In the genomic region with DNA sequence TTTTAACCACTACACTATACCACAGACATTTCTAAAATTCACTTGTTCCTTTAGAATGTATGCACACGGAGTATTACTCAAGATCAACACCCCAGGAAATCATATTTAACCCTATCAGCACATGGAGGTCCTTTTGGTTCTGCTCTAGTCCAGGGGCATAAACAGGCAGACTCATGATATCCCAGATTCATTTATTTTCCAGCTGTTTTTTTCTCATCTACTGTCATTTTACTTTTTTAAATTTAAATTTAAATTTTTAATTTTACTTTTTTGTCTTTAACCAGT, we compare ENCODE assay signal across 7 cellular contexts. TPM values are rescaled to one million over a fixed set of nuclear protein-coding genes. Genes with fewer than 3 reads are reported as not detected.
DNase-seq lines count a peak whose midpoint lies in the region; ATAC-seq and TF ChIP-seq lines count a peak whose summit lies in the region.
"Not testable (repeated sequence)": the region's sequence is repeated elsewhere in the genome, so short reads cannot be mapped to it uniquely, and the experiment has no call there.

No MANE protein-coding gene starts in this region.

- H3K9me3 Mint-ChIP-seq in CD4-positive, CD25-positive, alpha-beta regulatory T cell; central memory CD8-positive, alpha-beta T cell; immature natural killer cell: not testable (repeated sequence)

- H3K27ac ChIP-seq in CD4-positive, CD25-positive, alpha-beta regulatory T cell (ENCODE audit: insufficient read depth, low read length, poor library complexity, severe bottlenecking): peak overlapping the region; percentile 66
- not testable (repeated sequence) for H3K27ac ChIP-seq in KMS-11; osteoblast (ENCODE audit: low read depth, low read length)
- H3K27ac ChIP-seq in OCI-LY7 (ENCODE audit: low read depth, low read length, poor library complexity, severe bottlenecking): peak overlapping the region; percentile 45

- POLR2A ChIA-PET in OCI-LY7 (lab: Charles Lee): interaction anchor here (0.5 to 1.3 kb wide), 3 partner anchors 35 to 47 kb away, joined by 4 to 9 read pairs (median 5); no protein-coding TSS in a partner anchor

- peak overlapping the region; percentile 69 for H3K4me3 ChIP-seq in CD4-positive, CD25-positive, alpha-beta regulatory T cell (ENCODE audit: low read depth, low read length)
- H3K4me3 ChIP-seq in KMS-11 (IDR thresholded peaks at IDR 0.05; ENCODE audit: insufficient read depth, low read depth, low read length); osteoblast (ENCODE audit: insufficient read depth, low read length): not testable (repeated sequence)
- peak overlapping the region; percentile 51 for H3K4me3 ChIP-seq in OCI-LY7 (ENCODE audit: low read depth, low read length, poor library complexity, severe bottlenecking)

- H3K4me1 Mint-ChIP-seq in CD4-positive, CD25-positive, alpha-beta regulatory T cell: peaks cover 46 to 83% (median 57%) of the 10 kb centered on the region in 4 donors
- H3K4me1 Mint-ChIP-seq in T-helper 17 cell (peaks cover 45% of the 10 kb centered on the region), immature natural killer cell (peaks cover 73 to 81% of the 10 kb centered on the region in 2 donors)
- H3K4me1 Mint-ChIP-seq in central memory CD8-positive, alpha-beta T cell: peaks cover 66% of the 10 kb centered on the region

- not testable (repeated sequence) for H3K9ac ChIP-seq in KMS-11

- intact Hi-C loops in OCI-LY7 (cut with micrococcal nuclease; ENCODE audit: unreplicated experiment): loop anchor here (1.0 kb wide), 1 partner anchor 17 kb away; the partner anchor contains the start of gene SYNE2

- not testable (repeated sequence) for H3K36me3 ChIP-seq in CD4-positive, CD25-positive, alpha-beta regulatory T cell (ENCODE audit: control insufficient read depth, insufficient read depth, low read length); KMS-11 (ENCODE audit: insufficient read depth); osteoblast (ENCODE audit: insufficient read depth, low read length)
- H3K36me3 ChIP-seq in OCI-LY7 (ENCODE audit: insufficient read depth, low read length): peaks cover 24% of the 10 kb centered on the region; the same call in 1 of the 2 replicates

- CTCF ChIA-PET in OCI-LY7 (lab: Charles Lee; ENCODE audit: unreplicated experiment): not testable (repeated sequence)

- H3K9me2 ChIP-seq in OCI-LY7 (ENCODE audit: insufficient read depth, low read length): not testable (repeated sequence)

- TF ChIP-seq CTCF in KMS-11 (conservative IDR thresholded peaks at IDR 0.05; ENCODE audit: low read depth, low read length); OCI-LY7 (conservative IDR thresholded peaks at IDR 0.05; ENCODE audit: low read length); osteoblast (IDR thresholded peaks at IDR 0.05; ENCODE audit: extremely low read depth, low read depth, low read length): not testable (repeated sequence)

- H3K27me3 ChIP-seq in CD4-positive, CD25-positive, alpha-beta regulatory T cell (ENCODE audit: control insufficient read depth, insufficient read depth, low read length); KMS-11 (ENCODE audit: insufficient read depth, low read depth); osteoblast (ENCODE audit: insufficient read depth, low read length): not testable (repeated sequence)

- H3K79me2 ChIP-seq in KMS-11 (ENCODE audit: insufficient read depth, low read depth); osteoblast (ENCODE audit: insufficient read depth, low read length): not testable (repeated sequence)
- H3K79me2 ChIP-seq in OCI-LY7 (ENCODE audit: insufficient read depth, low read depth, low read length): peaks cover 88% of the 10 kb centered on the region

- H3K4me2 ChIP-seq in KMS-11: peak overlapping the region; percentile 44; the same call in 1 of the 2 replicates
- H3K4me2 ChIP-seq in OCI-LY7 (ENCODE audit: low read length): peak overlapping the region; percentile 65
- peak overlapping the region; percentile 39 for H3K4me2 ChIP-seq in osteoblast (ENCODE audit: insufficient read depth, low read length)

- H3K4me1 ChIP-seq in CD4-positive, CD25-positive, alpha-beta regulatory T cell (ENCODE audit: control insufficient read depth, insufficient read depth, low read length, poor library complexity, severe bottlenecking): peaks cover 74% of the 10 kb centered on the region
- H3K4me1 ChIP-seq in KMS-11 (ENCODE audit: low read depth, poor library complexity, severe bottlenecking): peaks cover 50% of the 10 kb centered on the region
- H3K4me1 ChIP-seq in OCI-LY7 (ENCODE audit: insufficient read depth, low read length, poor library complexity, severe bottlenecking): peaks cover 82% of the 10 kb centered on the region
- not testable (repeated sequence) for H3K4me1 ChIP-seq in osteoblast (ENCODE audit: insufficient read depth, low read length)

- H3K4me3 Mint-ChIP-seq in CD4-positive, CD25-positive, alpha-beta regulatory T cell: peak overlapping the region in 1 of 4 donors; percentile 12
- not testable (repeated sequence) for H3K4me3 Mint-ChIP-seq in T-helper 17 cell; central memory CD8-positive, alpha-beta T cell
- H3K4me3 Mint-ChIP-seq in immature natural killer cell: peak overlapping the region in 2 of 5 donors; percentile 52 to 60

- H3K9me3 ChIP-seq in CD4-positive, CD25-positive, alpha-beta regulatory T cell (ENCODE audit: control insufficient read depth in 2 of 2, low read length in 2 of 2); T-helper 17 cell (ENCODE audit: control insufficient read depth, low read length, poor library complexity, severe bottlenecking); osteoblast (ENCODE audit: low read depth, low read length): not testable (repeated sequence)
- H3K9me3 ChIP-seq in OCI-LY7 (ENCODE audit: low read length): peaks cover 11% of the 10 kb centered on the region; the same call in 1 of the 2 replicates

- not testable (repeated sequence) for H4K20me1 ChIP-seq in KMS-11 (ENCODE audit: insufficient read depth); OCI-LY7 (ENCODE audit: insufficient read depth, low read length); osteoblast (ENCODE audit: insufficient read depth, low read length)

- H3K27ac Mint-ChIP-seq in CD4-positive, CD25-positive, alpha-beta regulatory T cell: peak overlapping the region in 1 of 3 donors; percentile 68
- H3K27ac Mint-ChIP-seq in T-helper 17 cell (peak overlapping the region; percentile 99), immature natural killer cell (peak overlapping the region in 5 of 6 donors; percentile 76 to 85 (median 82))
- peak overlapping the region; percentile 51 for H3K27ac Mint-ChIP-seq in central memory CD8-positive, alpha-beta T cell (ENCODE audit: low read depth)

- not testable (repeated sequence) for H3K27me3 Mint-ChIP-seq in CD4-positive, CD25-positive, alpha-beta regulatory T cell; T-helper 17 cell; central memory CD8-positive, alpha-beta T cell; immature natural killer cell (ENCODE audit: low read depth in 3 of 3)

- not testable (repeated sequence) for H2AFZ ChIP-seq in KMS-11 (ENCODE audit: low read depth); OCI-LY7 (ENCODE audit: low read length); osteoblast (ENCODE audit: low read length)

- ATAC-seq in CD4-positive, CD25-positive, alpha-beta regulatory T cell (ENCODE audit: low read depth in 2 of 2); T-helper 17 cell; central memory CD8-positive, alpha-beta T cell (replicated peaks; ENCODE audit: extremely low read depth, poor library complexity, severe bottlenecking): not testable (repeated sequence)

- BruUV-seq in OCI-LY7 (replicated peaks; lab: Mats Ljungman, UMichigan): not testable (repeated sequence)

- not testable (repeated sequence) for DNase-seq in CD4-positive, CD25-positive, alpha-beta regulatory T cell; OCI-LY7 (ENCODE audit: low spot score); T-helper 17 cell; central memory CD8-positive, alpha-beta T cell (ENCODE audit: low spot score in 2 of 2); immature natural killer cell; osteoblast (ENCODE audit: insufficient read length, low spot score, missing footprints)

- peaks cover 29% of the 10 kb centered on the region for H3K36me3 Mint-ChIP-seq in CD4-positive, CD25-positive, alpha-beta regulatory T cell
- not testable (repeated sequence) for H3K36me3 Mint-ChIP-seq in T-helper 17 cell (ENCODE audit: low read depth); central memory CD8-positive, alpha-beta T cell (ENCODE audit: insufficient read depth); immature natural killer cell

RNA-seq across cellular contexts. Expression of gene SYNE2, which starts 17.9 kb away (rescaled TPM):
- 348 TPM for total RNA-seq in CD4-positive, CD25-positive, alpha-beta regulatory T cell
- polyA plus RNA-seq in CD4-positive, CD25-positive, alpha-beta regulatory T cell: 10 to 100 TPM; 25.6 to 44.9 (median 32.2) TPM
- total RNA-seq in OCI-LY7 (2014; rRNA removed; shearing (Covaris generic)): 131 and 150 TPM in 2 replicates
- total RNA-seq in OCI-LY7 (2022) (212 and 232 TPM in 2 replicates), T-helper 17 cell (100 to 1,000 TPM; 206 to 223 TPM), osteoblast (8.0 and 10.1 TPM in 2 replicates)
- polyA plus RNA-seq in immature natural killer cell: 100 to 1,000 TPM in 1 of 3 donors, 10 to 100 TPM in 2; 14.0 to 116 (median 20.0) TPM

Comparison
In these comparisons a context has a peak if more than half of its experiments do, and no peak if none do; other contexts are left out.
1. RNA of gene SYNE2, which starts 17.9 kb away (total RNA-seq): 348 TPM in CD4-positive, CD25-positive, alpha-beta regulatory T cell (single experiment), 206 to 223 TPM in T-helper 17 cell and 131 to 232 TPM in OCI-LY7; 8.0 to 10.1 TPM in osteoblast; every median in the first group is over 10 times any median in the second.
2. Peak in every context shown above with its lines, with median percentiles within 50 percentile points of each other: H3K4me2 ChIP-seq.